ENCODE assay signal across 22 cellular contexts in the genomic region with DNA sequence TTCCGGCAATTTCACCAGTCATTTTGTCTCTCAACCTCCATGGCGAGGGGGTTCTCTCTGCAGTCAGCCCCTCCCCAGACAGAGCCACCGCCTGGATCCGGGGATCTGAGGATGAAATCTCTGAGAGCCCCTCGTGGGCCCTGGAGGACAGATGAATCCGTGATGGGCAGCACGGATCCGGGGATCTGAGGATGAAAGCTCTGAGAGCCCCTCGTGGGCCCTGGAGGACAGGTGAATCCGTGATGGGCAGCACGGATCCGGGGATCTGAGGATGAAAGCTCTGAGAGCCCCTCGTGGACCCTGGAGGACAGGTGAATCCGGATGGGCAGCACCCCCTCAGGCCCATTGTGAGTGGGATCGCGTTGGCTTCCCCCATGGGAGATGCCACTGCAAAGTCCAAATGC.
"Had no signal": no experiment of that assay in that cellular context is flagged by ENCODE, and none has a peak within 500 bp of the region (broad histone marks: within the 10 kb centered on the region; RNA-seq: fewer than 3 reads in every experiment).

No MANE protein-coding gene starts in this region.

- H3K36me3 ChIP-seq: left lung, neutrophil, pancreas, right lobe of liver, thoracic aorta, tibial nerve, upper lobe of left lung had no signal

- H3K4me3 ChIP-seq: left lung, mucosa of descending colon, pancreas, right lobe of liver, thoracic aorta, tibial nerve, upper lobe of left lung had no signal

- H3K27ac ChIP-seq: left lung, neutrophil, pancreas, right lobe of liver, thoracic aorta, tibial nerve, upper lobe of left lung had no signal

- H3K9me3 Mint-ChIP-seq: immature natural killer cell; mesothelial cell of epicardium; nephron progenitor cell; stimulated activated naive CD8-positive, alpha-beta T cell treated with anti-CD3 and anti-CD28 coated beads, Interleukin-15, Interleukin-2, amounts not matched to agents 100 ng/mL and 50 ng/mL, for 24 hours had no signal

- ATAC-seq: effector memory CD8-positive, alpha-beta T cell; left lung; mucosa of descending colon; pancreas; right lobe of liver; stimulated activated naive B cell treated with anti-CD40 and anti-IgM and Interleukin-4, amounts not matched to agents 10 μg/mL and 1 μg/mL and 100 μg/mL, for 72 hours had no signal

- H3K4me3 Mint-ChIP-seq: effector memory CD8-positive, alpha-beta T cell; immature natural killer cell; mesothelial cell of epicardium; naive B cell; stimulated activated naive B cell treated with anti-CD40 and anti-IgM and Interleukin-4, amounts not matched to agents 10 μg/mL and 1 μg/mL and 100 μg/mL, for 72 hours; stimulated activated naive CD8-positive, alpha-beta T cell treated with anti-CD3 and anti-CD28 coated beads, Interleukin-15, Interleukin-2, amounts not matched to agents 100 ng/mL and 50 ng/mL, for 24 hours had no signal

- H3K36me3 Mint-ChIP-seq: immature natural killer cell, mesothelial cell of epicardium, naive B cell had no signal

- H3K27ac Mint-ChIP-seq: effector memory CD8-positive, alpha-beta T cell; immature natural killer cell; mesothelial cell of epicardium; nephron progenitor cell; progenitor cell of endocrine pancreas; stimulated activated naive B cell treated with anti-CD40 and anti-IgM and Interleukin-4, amounts not matched to agents 10 μg/mL and 1 μg/mL and 100 μg/mL, for 72 hours; stimulated activated naive CD8-positive, alpha-beta T cell treated with anti-CD3 and anti-CD28 coated beads, Interleukin-15, Interleukin-2, amounts not matched to agents 100 ng/mL and 50 ng/mL, for 24 hours had no signal

- H3K4me1 ChIP-seq: left lung, pancreas, right lobe of liver, upper lobe of left lung had no signal

- H3K9me3 ChIP-seq: left lung, mucosa of descending colon, neutrophil, pancreas, right lobe of liver, thoracic aorta, tibial nerve, upper lobe of left lung had no signal

- H3K27me3 Mint-ChIP-seq: stimulated activated naive B cell treated with anti-CD40 and anti-IgM and Interleukin-4, amounts not matched to agents 10 μg/mL and 1 μg/mL and 100 μg/mL, for 72 hours had no signal

- H3K4me1 Mint-ChIP-seq: immature natural killer cell; naive B cell; stimulated activated naive B cell treated with anti-CD40 and anti-IgM and Interleukin-4, amounts not matched to agents 10 μg/mL and 1 μg/mL and 100 μg/mL, for 72 hours had no signal

- H3K27me3 ChIP-seq: left lung, pancreas, right lobe of liver, tibial nerve, upper lobe of left lung had no signal

- DNase-seq: cortex of kidney; effector memory CD8-positive, alpha-beta T cell; hypothalamus; immature natural killer cell; mesenchymal stem cell; mucosa of descending colon; naive B cell; nephron progenitor cell; pancreas; small intestine; stimulated activated CD4-positive, alpha-beta T cell treated with anti-CD3 and anti-CD28 coated beads, Interleukin-15, amount 100 ng/mL, for 24 hours; stimulated activated CD4-positive, alpha-beta T cell treated with anti-CD3 and anti-CD28 coated beads, Interleukin-2, amount 100 ng/mL, for 48 hours; stimulated activated naive B cell treated with anti-CD40 and anti-IgM and Interleukin-4, amounts not matched to agents 10 μg/mL and 1 μg/mL and 100 μg/mL, for 72 hours had no signal
